ENCODE assay signal across 21 cellular contexts in the genomic region with DNA sequence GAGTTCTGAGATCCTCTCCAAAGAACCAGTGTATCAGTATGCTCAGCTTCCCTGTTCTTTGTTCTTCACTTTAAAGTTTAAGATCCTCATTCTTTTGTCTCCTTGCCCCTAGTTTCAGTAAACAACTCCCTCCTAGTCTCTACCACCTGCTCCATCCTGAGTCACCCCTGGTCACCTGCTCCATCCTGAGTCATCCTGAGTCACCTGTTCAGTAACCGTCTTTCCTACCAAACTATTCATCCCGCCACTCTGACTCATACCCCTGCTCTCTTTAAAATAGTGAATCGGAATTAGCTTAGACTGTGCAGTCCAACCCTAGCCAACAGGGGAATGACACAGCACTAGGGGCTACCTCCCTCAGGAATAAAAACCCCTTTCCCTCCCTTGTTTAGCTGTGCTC.
DNase-seq lines count a peak whose midpoint lies in the region; ATAC-seq and TF ChIP-seq lines count a peak whose summit lies in the region.
"Had no signal": no experiment of that assay in that cellular context is flagged by ENCODE, and none has a peak within 500 bp of the region (broad histone marks: within the 10 kb centered on the region; RNA-seq: fewer than 3 reads in every experiment).

No MANE protein-coding gene starts in this region.

- H2AFZ ChIP-seq in smooth muscle cell (ENCODE audit: low read depth): no peak overlapping the region

- H3K27ac ChIP-seq in RWPE1: no peak overlapping the region
- peak overlapping the region; percentile 94 for H3K27ac ChIP-seq in foreskin keratinocyte
- peak overlapping the region; percentile 96 for H3K27ac ChIP-seq in smooth muscle cell (ENCODE audit: low read depth)
- H3K27ac ChIP-seq: colonic mucosa, stomach, upper lobe of right lung had no signal

- no peaks in the 10 kb centered on the region for H3K79me2 ChIP-seq in smooth muscle cell (ENCODE audit: low read depth)

- no peaks in the 10 kb centered on the region for H3K4me1 Mint-ChIP-seq in CD14-positive monocyte
- H3K4me1 Mint-ChIP-seq: T-helper 17 cell had no signal

- DNase-seq in HPDE6-E6E7 (ENCODE audit: extremely low spot score) (peak; percentile 16), RWPE1 (ENCODE audit: low spot score) (peak; percentile 27), foreskin keratinocyte (peak; percentile 89 to 96), smooth muscle cell (lab: John Stamatoyannopoulos, UW; ENCODE audit: unreplicated experiment) (no peak), GM03348 (ENCODE audit: low spot score) (no peak), CD14-positive monocyte (ENCODE audit: low spot score) (no peak), NCI-H1436 treated with DMSO at 0.1 percent for 48 hours (lab: John Stamatoyannopoulos, UW) (no peak)
- DNase-seq: activated CD8-positive, alpha-beta T cell treated with anti-CD3 and anti-CD28 coated beads, Interleukin-2, amount 10 ng/mL, durations not matched to agents 7 days and 5 days; colonic mucosa; HCEC 1CT; MV-4-11; NCI-H187 treated with DMSO at 0.1 percent for 48 hours; SIG-M5; small intestine; stimulated activated CD4-positive, alpha-beta T cell treated with anti-CD3 and anti-CD28 coated beads, Interleukin-4, amount 100 ng/mL, for 1 hour; stomach; T-helper 17 cell; upper lobe of right lung had no signal

- H3K27me3 ChIP-seq in foreskin keratinocyte: no peaks in the 10 kb centered on the region
- H3K27me3 ChIP-seq in smooth muscle cell (ENCODE audit: low read depth): no peaks in the 10 kb centered on the region
- H3K27me3 ChIP-seq: colonic mucosa, stomach, upper lobe of right lung had no signal

- no peak overlapping the region for H3K27ac Mint-ChIP-seq in CD14-positive monocyte
- H3K27ac Mint-ChIP-seq: activated CD8-positive, alpha-beta T cell treated with anti-CD3 and anti-CD28 coated beads, Interleukin-2, amount 10 ng/mL, durations not matched to agents 7 days and 5 days; activated naive CD4-positive, alpha-beta T cell treated with anti-CD3 and anti-CD28 coated beads, Interleukin-2, amount 50 U/mL, for 72 hours; natural killer cell treated with Interleukin-12 subunit alpha and Interleukin-12 subunit beta and Interleukin-15 and Interleukin-18, amount 100 ng/mL, for 72 hours; T-helper 17 cell had no signal

- ATAC-seq in foreskin keratinocyte (peak; percentile 98), GM21825 (IDR thresholded peaks at IDR 0.05; ENCODE audit: unreplicated experiment) (no peak)
- ATAC-seq: activated CD8-positive, alpha-beta T cell treated with anti-CD3 and anti-CD28 coated beads, Interleukin-2, amount 10 ng/mL, durations not matched to agents 7 days and 5 days; natural killer cell treated with Interleukin-12 subunit alpha and Interleukin-12 subunit beta and Interleukin-15 and Interleukin-18, amount 100 ng/mL, for 72 hours; T-helper 17 cell; upper lobe of right lung had no signal

- intact Hi-C loops in CD14-positive monocyte (cut with micrococcal nuclease): no loop called here

- peak overlapping the region; percentile 84 for H3K9ac ChIP-seq in smooth muscle cell (ENCODE audit: low read depth)

- H3K4me3 Mint-ChIP-seq in CD14-positive monocyte: no peak overlapping the region
- H3K4me3 Mint-ChIP-seq: activated CD8-positive, alpha-beta T cell treated with anti-CD3 and anti-CD28 coated beads, Interleukin-2, amount 10 ng/mL, durations not matched to agents 7 days and 5 days; natural killer cell treated with Interleukin-12 subunit alpha and Interleukin-12 subunit beta and Interleukin-15 and Interleukin-18, amount 100 ng/mL, for 72 hours; T-helper 17 cell had no signal

- H3F3A ChIP-seq in smooth muscle cell (ENCODE audit: low read depth): no peaks in the 10 kb centered on the region

- no peaks in the 10 kb centered on the region for H3K36me3 Mint-ChIP-seq in CD14-positive monocyte
- H3K36me3 Mint-ChIP-seq: natural killer cell treated with Interleukin-12 subunit alpha and Interleukin-12 subunit beta and Interleukin-15 and Interleukin-18, amount 100 ng/mL, for 72 hours had no signal

- POLR2A ChIA-PET in RWPE1 (lab: Yijun Ruan, JAX; ENCODE audit: low non-redundant PET): no interaction called here

- H3K9me3 ChIP-seq in smooth muscle cell (replicated peaks; ENCODE audit: low read depth): no peaks in the 10 kb centered on the region
- H3K9me3 ChIP-seq: colonic mucosa, upper lobe of right lung had no signal

- H3K4me2 ChIP-seq in smooth muscle cell: no peak overlapping the region

- peaks cover 0 to 1% (median 0%) of the 10 kb centered on the region in 3 donors for H3K27me3 Mint-ChIP-seq in CD14-positive monocyte (ENCODE audit: low read depth in 3 of 3)
- H3K27me3 Mint-ChIP-seq: natural killer cell treated with Interleukin-12 subunit alpha and Interleukin-12 subunit beta and Interleukin-15 and Interleukin-18, amount 100 ng/mL, for 72 hours; T-helper 17 cell had no signal

- H3K36me3 ChIP-seq in smooth muscle cell (ENCODE audit: low read depth): no peaks in the 10 kb centered on the region
- H3K36me3 ChIP-seq: colonic mucosa, stomach, upper lobe of right lung had no signal

- CTCF ChIA-PET in RWPE1 (lab: Yijun Ruan, JAX): no interaction called here

- no peak for TF ChIP-seq CTCF in RWPE1 (conservative IDR thresholded peaks at IDR 0.05; ENCODE audit: low read depth)
- peak; percentile 35 for TF ChIP-seq CTCF in foreskin keratinocyte (conservative IDR thresholded peaks at IDR 0.05)
- no peak for TF ChIP-seq CTCF in smooth muscle cell (IDR thresholded peaks at IDR 0.05; ENCODE audit: borderline replicate concordance, insufficient read depth, poor library complexity, severe bottlenecking)
- TF ChIP-seq CTCF in CD14-positive monocyte (IDR thresholded peaks at IDR 0.05): no peak

- H3K4me1 ChIP-seq in foreskin keratinocyte (peaks cover 33% of the 10 kb centered on the region), smooth muscle cell (ENCODE audit: low read depth) (peaks cover 19% of the 10 kb centered on the region)
- H3K4me1 ChIP-seq: colonic mucosa, stomach, upper lobe of right lung had no signal

- H4K20me1 ChIP-seq in smooth muscle cell (ENCODE audit: low read depth): no peaks in the 10 kb centered on the region

- 38% methylated on average over 3 of the region's 3 CpGs for WGBS in smooth muscle cell (ENCODE audit: low lambda C conversion rate)

- H3K9me3 Mint-ChIP-seq in CD14-positive monocyte: peaks cover 0 to 11% (median 5%) of the 10 kb centered on the region in 7 donors

- H3K4me3 ChIP-seq in smooth muscle cell: no peak overlapping the region
- H3K4me3 ChIP-seq: colonic mucosa, stomach, upper lobe of right lung had no signal

Comparison
In these comparisons a context has a peak if more than half of its experiments do, and no peak if none do; other contexts are left out.
1. DNase-seq: peak in HPDE6-E6E7 (single experiment), RWPE1 (single experiment) and foreskin keratinocyte (2 of 2); none in smooth muscle cell (single experiment), GM03348 (single experiment), CD14-positive monocyte (single experiment) and NCI-H1436 treated with DMSO at 0.1 percent for 48 hours (single experiment).